ENCODE assay signal across 27 cellular contexts in the genomic region with DNA sequence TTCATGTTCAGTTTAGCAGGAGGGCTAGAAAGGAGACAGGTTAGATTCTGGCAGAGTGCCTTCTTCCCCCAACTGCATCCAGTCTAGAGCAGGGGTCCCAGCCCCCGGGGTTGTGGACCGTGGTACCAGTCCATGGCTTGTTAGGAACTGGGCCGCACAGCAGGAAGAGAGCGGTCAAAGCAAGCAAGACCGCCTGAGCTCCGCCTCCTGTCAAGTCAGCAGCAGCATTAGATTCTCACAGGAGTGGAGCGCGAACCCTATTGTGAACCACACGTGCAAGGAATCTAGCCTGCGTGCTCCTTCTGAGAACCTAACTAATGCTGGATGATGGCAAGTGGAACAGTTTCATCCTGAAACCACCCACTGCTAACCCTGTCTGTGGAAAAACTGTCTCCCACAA.
"Had no signal": no experiment of that assay in that cellular context is flagged by ENCODE, and none has a peak within 500 bp of the region (broad histone marks: within the 10 kb centered on the region; RNA-seq: fewer than 3 reads in every experiment).

No MANE protein-coding gene starts in this region.

- H3K27ac Mint-ChIP-seq: progenitor cell of endocrine pancreas; stimulated activated effector memory CD8-positive, alpha-beta T cell treated with anti-CD3 and anti-CD28 coated beads, Interleukin-12 subunit alpha, Interleukin-12 subunit beta, amount 100 ng/mL, for 72 hours; stimulated activated naive CD8-positive, alpha-beta T cell treated with anti-CD3 and anti-CD28 coated beads, Interleukin-15, Interleukin-2, amounts not matched to agents 100 ng/mL and 50 ng/mL, for 24 hours had no signal

- H3K4me1 Mint-ChIP-seq: nephron progenitor cell; neural crest cell; stimulated activated effector memory CD8-positive, alpha-beta T cell treated with anti-CD3 and anti-CD28 coated beads, Interleukin-12 subunit alpha, Interleukin-12 subunit beta, amount 100 ng/mL, for 72 hours had no signal

- DNase-seq: naive thymus-derived CD4-positive, alpha-beta T cell; nephron progenitor cell; nucleus accumbens; psoas muscle; sigmoid colon; small intestine; stimulated activated CD4-positive, alpha-beta T cell treated with anti-CD3 and anti-CD28 coated beads, Interleukin-15, amount 100 ng/mL, for 24 hours; stimulated activated CD4-positive, alpha-beta T cell treated with anti-CD3 and anti-CD28 coated beads, Interleukin-2, amount 100 ng/mL, for 24 hours; stimulated activated CD4-positive, alpha-beta T cell treated with anti-CD3 and anti-CD28 coated beads, Interleukin-2, amount 100 ng/mL, for 48 hours; stimulated activated CD4-positive, alpha-beta T cell treated with anti-CD3 and anti-CD28 coated beads, Interleukin-4, amount 100 ng/mL, for 24 hours; stimulated activated naive B cell treated with anti-CD40 and anti-IgM and Interleukin-4, amounts not matched to agents 10 μg/mL and 1 μg/mL and 100 μg/mL, for 72 hours; stimulated activated naive CD4-positive, alpha-beta T cell treated with Interleukin-2 at 50 U/mL for 16 hours; stomach; thyroid gland; trophoblast cell; upper lobe of left lung had no signal

- H3K27ac ChIP-seq: neutrophil, pancreas, psoas muscle, right lobe of liver, sigmoid colon, stomach, thoracic aorta, thyroid gland, tibial nerve, upper lobe of left lung, vagina had no signal

- H3K27me3 Mint-ChIP-seq: naive thymus-derived CD4-positive, alpha-beta T cell; progenitor cell of endocrine pancreas; stimulated activated naive B cell treated with anti-CD40 and anti-IgM and Interleukin-4, amounts not matched to agents 10 μg/mL and 1 μg/mL and 100 μg/mL, for 72 hours; stimulated activated naive CD8-positive, alpha-beta T cell treated with anti-CD3 and anti-CD28 coated beads, Interleukin-15, Interleukin-2, amounts not matched to agents 100 ng/mL and 50 ng/mL, for 24 hours had no signal

- H3K27me3 ChIP-seq: neutrophil, pancreas, right lobe of liver, sigmoid colon, stomach, thyroid gland, tibial nerve, upper lobe of left lung, vagina had no signal

- FAIRE-seq: pancreas, small intestine, urothelium cell line had no signal

- H3K36me3 ChIP-seq: pancreas, right lobe of liver, thyroid gland, vagina had no signal

- ATAC-seq: naive thymus-derived CD4-positive, alpha-beta T cell; pancreas; psoas muscle; right lobe of liver; stimulated activated effector memory CD8-positive, alpha-beta T cell treated with anti-CD3 and anti-CD28 coated beads, Interleukin-12 subunit alpha, Interleukin-12 subunit beta, amount 100 ng/mL, for 72 hours; stimulated activated naive B cell treated with anti-CD40 and anti-IgM and Interleukin-4, amounts not matched to agents 10 μg/mL and 1 μg/mL and 100 μg/mL, for 72 hours had no signal

- H3K9me3 ChIP-seq: neutrophil, pancreas, psoas muscle, right lobe of liver, sigmoid colon, stomach, thoracic aorta, thyroid gland, tibial nerve, upper lobe of left lung, vagina had no signal

- H3K9me3 Mint-ChIP-seq: naive thymus-derived CD4-positive, alpha-beta T cell; nephron progenitor cell; neural crest cell; stimulated activated effector memory CD8-positive, alpha-beta T cell treated with anti-CD3 and anti-CD28 coated beads, Interleukin-12 subunit alpha, Interleukin-12 subunit beta, amount 100 ng/mL, for 72 hours; stimulated activated naive B cell treated with anti-CD40 and anti-IgM and Interleukin-4, amounts not matched to agents 10 μg/mL and 1 μg/mL and 100 μg/mL, for 72 hours; stimulated activated naive CD8-positive, alpha-beta T cell treated with anti-CD3 and anti-CD28 coated beads, Interleukin-15, Interleukin-2, amounts not matched to agents 100 ng/mL and 50 ng/mL, for 24 hours had no signal

- H3K4me1 ChIP-seq: pancreas, psoas muscle, sigmoid colon, tibial nerve, vagina had no signal

- H3K4me3 ChIP-seq: pancreas, psoas muscle, right lobe of liver, sigmoid colon, stomach, thoracic aorta, thyroid gland, tibial nerve, upper lobe of left lung, vagina had no signal

- H3K4me3 Mint-ChIP-seq: naive thymus-derived CD4-positive, alpha-beta T cell; nephron progenitor cell; neural crest cell; stimulated activated effector memory CD8-positive, alpha-beta T cell treated with anti-CD3 and anti-CD28 coated beads, Interleukin-12 subunit alpha, Interleukin-12 subunit beta, amount 100 ng/mL, for 72 hours; stimulated activated naive B cell treated with anti-CD40 and anti-IgM and Interleukin-4, amounts not matched to agents 10 μg/mL and 1 μg/mL and 100 μg/mL, for 72 hours; stimulated activated naive CD8-positive, alpha-beta T cell treated with anti-CD3 and anti-CD28 coated beads, Interleukin-15, Interleukin-2, amounts not matched to agents 100 ng/mL and 50 ng/mL, for 24 hours had no signal
